31 cellular contexts compared by ENCODE assay signal in the genomic region with DNA sequence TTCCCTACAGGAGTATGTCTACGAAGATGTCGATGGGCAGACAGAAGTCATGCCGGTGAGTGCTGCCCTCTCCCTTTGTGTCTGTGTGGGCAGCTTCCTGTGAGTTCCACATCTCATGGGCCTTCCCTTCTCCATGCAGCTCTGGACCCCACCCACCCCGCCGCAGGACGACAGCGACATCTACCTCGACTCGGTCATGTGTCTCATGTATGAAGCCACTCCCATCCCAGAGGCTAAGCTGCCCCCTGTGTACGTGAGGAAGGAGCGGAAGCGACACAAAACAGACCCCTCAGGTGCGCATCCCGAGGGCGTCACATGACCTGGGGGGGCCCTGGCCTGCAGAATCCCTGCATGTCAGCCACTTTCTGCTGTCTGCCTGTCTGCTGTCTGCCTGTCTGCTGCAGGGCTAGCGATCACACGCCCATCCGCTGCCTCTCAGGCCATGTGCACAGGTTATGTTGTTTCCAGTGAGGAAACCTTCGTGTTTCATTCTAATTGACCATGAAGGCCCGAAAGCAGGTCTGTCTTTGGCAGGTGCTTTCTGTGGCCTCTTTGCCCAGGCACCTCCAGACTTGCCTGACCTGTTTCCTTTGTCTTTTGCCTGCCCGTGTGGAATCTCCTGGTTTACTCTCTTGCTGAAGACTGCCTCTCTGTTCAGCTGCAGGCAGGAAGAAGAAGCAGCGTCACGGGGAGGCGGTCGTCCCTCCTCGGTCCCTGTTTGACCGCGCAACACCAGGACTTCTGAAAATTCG.
"Had no signal": no experiment of that assay in that cellular context is flagged by ENCODE, and none has a peak within 500 bp of the region (broad histone marks: within the 10 kb centered on the region; RNA-seq: fewer than 3 reads in every experiment).

No MANE protein-coding gene starts in this region.

- FAIRE-seq: frontal cortex, TTC549 had no signal

- H3K27ac ChIP-seq: adrenal gland, epithelial cell of prostate, left lung, neutrophil, ovary, skin epidermis, thoracic aorta, upper lobe of left lung, VCaP had no signal

- H3K4me1 ChIP-seq: adrenal gland, left lung, upper lobe of left lung had no signal

- H3K27me3 Mint-ChIP-seq: activated naive CD8-positive, alpha-beta T cell treated with anti-CD3 and anti-CD28 coated beads for 36 hours; progenitor cell of endocrine pancreas; stimulated activated naive CD8-positive, alpha-beta T cell treated with anti-CD3 and anti-CD28 coated beads, Interleukin-15, Interleukin-2, amounts not matched to agents 100 ng/mL and 50 ng/mL, for 24 hours had no signal

- H3K36me3 ChIP-seq: ovary had no signal

- H3K9me3 Mint-ChIP-seq: activated naive CD4-positive, alpha-beta T cell treated with anti-CD3 and anti-CD28 coated beads for 36 hours; activated naive CD8-positive, alpha-beta T cell treated with anti-CD3 and anti-CD28 coated beads for 36 hours; activated T-helper 1 cell treated with anti-CD3 and anti-CD28 coated beads, Interleukin-12 subunit alpha, Interleukin-12 subunit beta, Interleukin-2, Interleukin-4 antibody, amounts not matched to agents 30 ng/mL and 10 ng/mL and 1 ng/mL, durations not matched to agents 14 hours and 24 hours and 36 hours; brain; nephron; stimulated activated effector memory CD8-positive, alpha-beta T cell treated with anti-CD3 and anti-CD28 coated beads, Interleukin-12 subunit alpha, Interleukin-12 subunit beta, amount 100 ng/mL, for 72 hours; stimulated activated naive CD8-positive, alpha-beta T cell treated with anti-CD3 and anti-CD28 coated beads, Interleukin-15, Interleukin-2, amounts not matched to agents 100 ng/mL and 50 ng/mL, for 24 hours; T-helper 1 cell treated with Interleukin-12 subunit alpha and Interleukin-12 subunit beta and Interleukin-4 antibody, amounts not matched to agents 30 μg/mL and 1 μg/mL, for 36 hours had no signal

- H3K27me3 ChIP-seq: adrenal gland, left lung, neutrophil, ovary, upper lobe of left lung had no signal

- H3K27ac Mint-ChIP-seq: activated naive CD4-positive, alpha-beta T cell treated with anti-CD3 and anti-CD28 coated beads for 36 hours; activated naive CD8-positive, alpha-beta T cell treated with anti-CD3 and anti-CD28 coated beads for 36 hours; activated T-helper 1 cell treated with anti-CD3 and anti-CD28 coated beads, Interleukin-12 subunit alpha, Interleukin-12 subunit beta, Interleukin-2, Interleukin-4 antibody, amounts not matched to agents 30 ng/mL and 10 ng/mL and 1 ng/mL, durations not matched to agents 14 hours and 24 hours and 36 hours; endodermal cell; nephron; progenitor cell of endocrine pancreas; stimulated activated effector memory CD8-positive, alpha-beta T cell treated with anti-CD3 and anti-CD28 coated beads, Interleukin-12 subunit alpha, Interleukin-12 subunit beta, amount 100 ng/mL, for 72 hours; stimulated activated naive CD8-positive, alpha-beta T cell treated with anti-CD3 and anti-CD28 coated beads, Interleukin-15, Interleukin-2, amounts not matched to agents 100 ng/mL and 50 ng/mL, for 24 hours; T-helper 1 cell treated with Interleukin-12 subunit alpha and Interleukin-12 subunit beta and Interleukin-4 antibody, amounts not matched to agents 30 μg/mL and 1 μg/mL, for 36 hours had no signal

- H3K4me3 ChIP-seq: adrenal gland, left lung, ovary, skin epidermis, thoracic aorta, upper lobe of left lung had no signal

- H3K4me1 Mint-ChIP-seq: endodermal cell had no signal

- DNase-seq: activated CD4-positive, alpha-beta T cell treated with anti-CD3 and anti-CD28 coated beads for 48 hours; activated CD4-positive, alpha-beta T cell treated with anti-CD3 and anti-CD28 coated beads, Interleukin-2, amount 50 U/mL, for 48 hours; activated CD8-positive, alpha-beta memory T cell treated with anti-CD3 and anti-CD28 coated beads for 24 hours; activated effector memory CD4-positive, alpha-beta T cell treated with anti-CD3 and anti-CD28 coated beads, Interleukin-2, amount 50 U/mL, for 16 hours; activated naive CD4-positive, alpha-beta T cell treated with anti-CD3 and anti-CD28 coated beads for 36 hours; activated naive CD8-positive, alpha-beta T cell treated with anti-CD3 and anti-CD28 coated beads for 36 hours; adrenal gland; aorta; endodermal cell; left lung; ovary; retina; stimulated activated CD4-positive, alpha-beta T cell treated with anti-CD3 and anti-CD28 coated beads, Interleukin-4, amount 100 ng/mL, for 24 hours; T-helper 9 cell; upper lobe of left lung had no signal

- H3K4me3 Mint-ChIP-seq: activated naive CD4-positive, alpha-beta T cell treated with anti-CD3 and anti-CD28 coated beads for 36 hours; activated naive CD8-positive, alpha-beta T cell treated with anti-CD3 and anti-CD28 coated beads for 36 hours; activated T-helper 1 cell treated with anti-CD3 and anti-CD28 coated beads, Interleukin-12 subunit alpha, Interleukin-12 subunit beta, Interleukin-2, Interleukin-4 antibody, amounts not matched to agents 30 ng/mL and 10 ng/mL and 1 ng/mL, durations not matched to agents 14 hours and 24 hours and 36 hours; brain; endodermal cell; nephron; stimulated activated effector memory CD8-positive, alpha-beta T cell treated with anti-CD3 and anti-CD28 coated beads, Interleukin-12 subunit alpha, Interleukin-12 subunit beta, amount 100 ng/mL, for 72 hours; stimulated activated naive CD8-positive, alpha-beta T cell treated with anti-CD3 and anti-CD28 coated beads, Interleukin-15, Interleukin-2, amounts not matched to agents 100 ng/mL and 50 ng/mL, for 24 hours; T-helper 1 cell treated with Interleukin-12 subunit alpha and Interleukin-12 subunit beta and Interleukin-4 antibody, amounts not matched to agents 30 μg/mL and 1 μg/mL, for 36 hours had no signal

- ATAC-seq: activated CD4-positive, CD25-positive, alpha-beta regulatory T cell treated with anti-CD3 and anti-CD28 coated beads, Interleukin-2, amount 50 U/mL, for 24 hours; left lung; sciatic nerve; stimulated activated effector memory CD8-positive, alpha-beta T cell treated with anti-CD3 and anti-CD28 coated beads, Interleukin-12 subunit alpha, Interleukin-12 subunit beta, amount 100 ng/mL, for 72 hours had no signal

- H3K9me3 ChIP-seq: adrenal gland, left lung, neutrophil, ovary, thoracic aorta, upper lobe of left lung had no signal
